Comparison of ENCODE assay signal across 8 cellular contexts in the genomic region with DNA sequence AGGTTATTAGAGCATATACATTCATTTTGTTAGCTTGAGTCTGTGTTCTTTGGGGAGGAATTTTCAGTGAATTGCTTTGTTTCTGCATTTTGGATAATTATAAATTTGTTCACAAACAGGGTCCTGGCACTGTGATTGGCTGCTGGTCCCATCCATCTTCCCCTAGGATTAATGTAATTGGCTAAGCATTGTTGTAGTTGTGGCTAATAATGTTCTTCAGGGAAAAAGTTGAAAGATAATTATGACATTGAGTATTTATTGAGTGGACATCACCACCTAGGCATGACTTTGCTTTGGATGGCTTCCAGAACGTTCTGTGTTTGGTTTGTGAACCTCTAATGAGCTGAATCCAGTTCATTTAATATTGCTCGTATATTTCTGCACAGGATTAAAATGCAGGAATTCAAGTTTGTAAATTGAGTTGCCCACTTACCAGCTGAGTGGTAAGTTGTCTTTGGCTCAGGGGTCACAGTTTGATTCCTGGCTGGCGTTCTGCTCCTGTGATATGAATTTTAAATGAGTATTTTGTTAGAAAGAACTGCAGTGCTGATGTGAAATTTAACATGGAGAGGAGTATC. TPM values are rescaled to one million over a fixed set of nuclear protein-coding genes. Genes with fewer than 3 reads are reported as not detected.
DNase-seq lines count a peak whose midpoint lies in the region; ATAC-seq and TF ChIP-seq lines count a peak whose summit lies in the region.

No MANE protein-coding gene starts in this region.

- H3K36me3 Mint-ChIP-seq in nephron progenitor cell (ENCODE audit: low read depth): peaks cover 58% of the 10 kb centered on the region
- H3K36me3 Mint-ChIP-seq in activated CD8-positive, alpha-beta T cell treated with anti-CD3 and anti-CD28 coated beads for 36 hours (ENCODE audit: low read depth): peaks cover 34% of the 10 kb centered on the region

- intact Hi-C loops in activated CD8-positive, alpha-beta T cell treated with anti-CD3 and anti-CD28 coated beads for 36 hours (cut with micrococcal nuclease): no loop called here

- no peak for ATAC-seq in GM19395 (IDR thresholded peaks at IDR 0.05; ENCODE audit: unreplicated experiment)
- no peak for ATAC-seq in activated CD8-positive, alpha-beta T cell treated with anti-CD3 and anti-CD28 coated beads for 36 hours

- no peaks in the 10 kb centered on the region for H3K9me3 Mint-ChIP-seq in nephron progenitor cell
- H3K9me3 Mint-ChIP-seq in activated CD8-positive, alpha-beta T cell treated with anti-CD3 and anti-CD28 coated beads for 36 hours: no peaks in the 10 kb centered on the region

- H3K27ac Mint-ChIP-seq in nephron progenitor cell: peak overlapping the region; percentile 13
- no peak overlapping the region for H3K27ac Mint-ChIP-seq in activated CD8-positive, alpha-beta T cell treated with anti-CD3 and anti-CD28 coated beads for 36 hours

- H3K4me3 ChIP-seq in coronary artery: peak overlapping the region; percentile 22

- DNase-seq in DMS79 treated with DMSO at 0.1 percent for 48 hours (lab: John Stamatoyannopoulos, UW) (peak; percentile 100), NCI-H146 treated with DMSO at 0.1 percent for 48 hours (lab: John Stamatoyannopoulos, UW; ENCODE audit: unreplicated experiment) (peak; percentile 56), coronary artery (ENCODE audit: low spot score) (no peak), nephron progenitor cell (no peak), islet precursor cell (no peak), NCI-H2107 (lab: John Stamatoyannopoulos, UW) (no peak)
- no peak for DNase-seq in activated CD8-positive, alpha-beta T cell treated with anti-CD3 and anti-CD28 coated beads for 36 hours

- no peak for TF ChIP-seq CTCF in coronary artery (IDR thresholded peaks at IDR 0.05)
- TF ChIP-seq CTCF in nephron progenitor cell (IDR thresholded peaks at IDR 0.05): no peak
- TF ChIP-seq CTCF in activated CD8-positive, alpha-beta T cell treated with anti-CD3 and anti-CD28 coated beads for 36 hours (IDR thresholded peaks at IDR 0.05): no peak

- H3K27me3 Mint-ChIP-seq in nephron progenitor cell (ENCODE audit: low read depth, poor library complexity): no peaks in the 10 kb centered on the region
- no peaks in the 10 kb centered on the region for H3K27me3 Mint-ChIP-seq in activated CD8-positive, alpha-beta T cell treated with anti-CD3 and anti-CD28 coated beads for 36 hours

- CTCF ChIA-PET in activated CD8-positive, alpha-beta T cell treated with anti-CD3 and anti-CD28 coated beads for 36 hours (lab: Charles Lee): interaction anchor here (1.3 to 1.5 kb wide), 2 partner anchors 13 to 16 kb away, joined by 4 to 5 read pairs; no protein-coding TSS in a partner anchor

- POLR2A ChIA-PET in activated CD8-positive, alpha-beta T cell treated with anti-CD3 and anti-CD28 coated beads for 36 hours (lab: Charles Lee): no interaction called here

- no peak overlapping the region for H3K4me3 Mint-ChIP-seq in nephron progenitor cell
- H3K4me3 Mint-ChIP-seq in activated CD8-positive, alpha-beta T cell treated with anti-CD3 and anti-CD28 coated beads for 36 hours: no peak overlapping the region

- H3K4me1 Mint-ChIP-seq in nephron progenitor cell: peaks cover 21% of the 10 kb centered on the region
- H3K4me1 Mint-ChIP-seq in activated CD8-positive, alpha-beta T cell treated with anti-CD3 and anti-CD28 coated beads for 36 hours (ENCODE audit: low read depth): peaks cover 54% of the 10 kb centered on the region

- peak overlapping the region in 1 of 2 donors; percentile 38 for H3K27ac ChIP-seq in coronary artery

RNA-seq across cellular contexts. Expression of a gene that starts 55.1 kb away (rescaled TPM):
- 10 to 100 TPM; 36.9 to 38.9 TPM for total RNA-seq in activated CD8-positive, alpha-beta T cell treated with anti-CD3 and anti-CD28 coated beads for 36 hours

Comparison
In these comparisons a context has a peak if more than half of its experiments do, and no peak if none do; other contexts are left out.
1. DNase-seq: peak in DMS79 treated with DMSO at 0.1 percent for 48 hours (single experiment) and NCI-H146 treated with DMSO at 0.1 percent for 48 hours (single experiment); none in coronary artery (single experiment), nephron progenitor cell (single experiment), islet precursor cell (single experiment), activated CD8-positive, alpha-beta T cell treated with anti-CD3 and anti-CD28 coated beads for 36 hours (single experiment) and NCI-H2107 (single experiment).